23 cellular contexts compared by ENCODE assay signal in genomic region chr10:30987463-30987862, GRCh38.
"Had no signal": no experiment of that assay in that cellular context is flagged by ENCODE, and none has a peak within 500 bp of the region (broad histone marks: within the 10 kb centered on the region; RNA-seq: fewer than 3 reads in every experiment).

No MANE protein-coding gene starts in this region.

- H3K36me3 ChIP-seq: esophagus squamous epithelium, lower lobe of right lung, prostate gland, spleen, thoracic aorta, transverse colon had no signal

- H3K4me1 ChIP-seq: parathyroid adenoma, prostate gland had no signal

- H3K27me3 Mint-ChIP-seq: memory B cell; natural killer cell treated with Interleukin-12 subunit alpha and Interleukin-12 subunit beta and Interleukin-15 and Interleukin-18, amount 100 ng/mL, for 72 hours; stimulated activated memory B cell treated with anti-CD40 and anti-IgM and Interleukin-4, amounts not matched to agents 10 μg/mL and 1 μg/mL and 100 μg/mL, for 72 hours; stimulated activated naive CD8-positive, alpha-beta T cell treated with anti-CD3 and anti-CD28 coated beads, Interleukin-15, amount 100 ng/mL, for 72 hours had no signal

- H3K4me3 ChIP-seq: esophagus squamous epithelium, lower lobe of right lung, prostate gland, spleen, thoracic aorta, transverse colon had no signal

- DNase-seq: effector memory CD4-positive, alpha-beta T cell; esophagus squamous epithelium; foreskin keratinocyte; head of caudate nucleus; hypothalamus; lower lobe of right lung; midbrain; occipital lobe; spleen; stimulated activated CD4-positive, alpha-beta T cell treated with anti-CD3 and anti-CD28 coated beads, Interleukin-15, amount 100 ng/mL, for 24 hours; stimulated activated CD4-positive, alpha-beta T cell treated with anti-CD3 and anti-CD28 coated beads, Interleukin-1b, Interleukin-23, amount 100 ng/mL, for 48 hours; stimulated activated CD4-positive, alpha-beta T cell treated with anti-CD3 and anti-CD28 coated beads, Interleukin-4, amount 100 ng/mL, for 24 hours; stimulated activated naive CD8-positive, alpha-beta T cell treated with anti-CD3 and anti-CD28 coated beads, Interleukin-15, amount 100 ng/mL, for 72 hours; transverse colon had no signal

- H3K9me3 ChIP-seq: esophagus squamous epithelium, lower lobe of right lung, prostate gland, thoracic aorta, transverse colon had no signal

- H3K27ac Mint-ChIP-seq: memory B cell; stimulated activated memory B cell treated with anti-CD40 and anti-IgM and Interleukin-4, amounts not matched to agents 10 μg/mL and 1 μg/mL and 100 μg/mL, for 72 hours; stimulated activated naive CD8-positive, alpha-beta T cell treated with anti-CD3 and anti-CD28 coated beads, Interleukin-15, amount 100 ng/mL, for 72 hours had no signal

- H3K27ac ChIP-seq: epithelial cell of prostate, esophagus squamous epithelium, foreskin keratinocyte, lower lobe of right lung, parathyroid adenoma, prostate gland, transverse colon had no signal

- H3K27me3 ChIP-seq: esophagus squamous epithelium, foreskin keratinocyte, spleen, transverse colon had no signal

- H3K4me3 Mint-ChIP-seq: memory B cell; natural killer cell treated with Interleukin-12 subunit alpha and Interleukin-12 subunit beta and Interleukin-15 and Interleukin-18, amount 100 ng/mL, for 72 hours; stimulated activated memory B cell treated with anti-CD40 and anti-IgM and Interleukin-4, amounts not matched to agents 10 μg/mL and 1 μg/mL and 100 μg/mL, for 72 hours; stimulated activated naive CD8-positive, alpha-beta T cell treated with anti-CD3 and anti-CD28 coated beads, Interleukin-15, amount 100 ng/mL, for 72 hours had no signal

- ATAC-seq: foreskin keratinocyte; left lobe of liver; lower lobe of right lung; natural killer cell treated with Interleukin-12 subunit alpha and Interleukin-12 subunit beta and Interleukin-15 and Interleukin-18, amount 100 ng/mL, for 72 hours; sciatic nerve; stimulated activated memory B cell treated with anti-CD40 and anti-IgM and Interleukin-4, amounts not matched to agents 10 μg/mL and 1 μg/mL and 100 μg/mL, for 72 hours; stimulated activated naive CD8-positive, alpha-beta T cell treated with anti-CD3 and anti-CD28 coated beads, Interleukin-15, amount 100 ng/mL, for 72 hours had no signal
